16 cellular contexts compared by ENCODE assay signal in genomic region chr17:46043606-46044005, GRCh38. TPM values are rescaled to one million over a fixed set of nuclear protein-coding genes. Genes with fewer than 3 reads are reported as not detected.
A peak's percentile ranks its signal among the peaks of the same experiment; 100 is the strongest.
DNase-seq lines count a peak whose midpoint lies in the region; ATAC-seq and TF ChIP-seq lines count a peak whose summit lies in the region.
"Had no signal": no experiment of that assay in that cellular context is flagged by ENCODE, and none has a peak within 500 bp of the region (broad histone marks: within the 10 kb centered on the region; RNA-seq: fewer than 3 reads in every experiment).

No MANE protein-coding gene starts in this region.

- CTCF ChIA-PET in WTC11 (lab: Charles Lee) (interaction anchor here (0.6 to 2.6 kb wide), 30 partner anchors 9 to 189 kb away, joined by 3 to 40 read pairs (median 6); partner anchors contain the start of gene KANSL1), HEK293T (lab: Yijun Ruan, JAX) (interaction anchor here (0.6 to 1.6 kb wide), 8 partner anchors 8 to 169 kb away, joined by 3 to 13 read pairs (median 4); no protein-coding TSS in a partner anchor)

- peaks cover 58% of the 10 kb centered on the region for H3K36me3 Mint-ChIP-seq in WTC11
- peaks cover 6 to 30% (median 13%) of the 10 kb centered on the region in 3 donors for H3K36me3 Mint-ChIP-seq in immature natural killer cell

- H3K27me3 ChIP-seq in skeletal muscle tissue (ENCODE audit: control insufficient read depth in 3 of 3, insufficient read depth in 3 of 3, low read length in 3 of 3) = no peaks in the 10 kb centered on the region
- H3K27me3 ChIP-seq: cardiac muscle cell, MG63 had no signal

- no peaks in the 10 kb centered on the region for H3K27me3 Mint-ChIP-seq in WTC11 (ENCODE audit: low read depth)
- H3K27me3 Mint-ChIP-seq in immature natural killer cell (ENCODE audit: low read depth in 3 of 3) = peaks cover 0 to 9% (median 4%) of the 10 kb centered on the region in 3 donors
- H3K27me3 Mint-ChIP-seq: CD4-positive, alpha-beta T cell had no signal

- peaks cover 8 to 20% (median 12%) of the 10 kb centered on the region in 3 donors for H3K36me3 ChIP-seq in skeletal muscle tissue (ENCODE audit: control insufficient read depth in 3 of 3, insufficient read depth in 3 of 3, low read length in 3 of 3)

- H3K9ac ChIP-seq in skeletal muscle tissue (ENCODE audit: low read depth in 1 of 3, low read length in 3 of 3) = no peak overlapping the region

- peaks cover 26 to 32% (median 30%) of the 10 kb centered on the region in 3 donors for H3K4me1 ChIP-seq in skeletal muscle tissue (ENCODE audit: control insufficient read depth in 3 of 3, insufficient read depth in 3 of 3, low read length in 3 of 3)

- POLR2A ChIA-PET in WTC11 (lab: Charles Lee) = interaction anchor here (0.7 to 0.9 kb wide), 2 partner anchors 15 to 672 kb away, joined by 3 to 4 read pairs; no protein-coding TSS in a partner anchor
- POLR2A ChIA-PET in HEK293T (lab: Yijun Ruan, JAX) = interaction anchor here (2.6 kb wide), 1 partner anchor 149 kb away, joined by 8 read pairs; the partner anchor contains the start of gene KANSL1

- H3K4me3 Mint-ChIP-seq in WTC11 (no peak overlapping the region), immature natural killer cell (no peak overlapping the region)
- H3K4me3 Mint-ChIP-seq: CD4-positive, alpha-beta T cell had no signal

- no peaks in the 10 kb centered on the region for H3K9me3 ChIP-seq in skeletal muscle tissue (ENCODE audit: control insufficient read depth in 3 of 3, low read length in 3 of 3)
- H3K9me3 ChIP-seq: MG63 had no signal

- peaks cover 11% of the 10 kb centered on the region for H3K4me1 Mint-ChIP-seq in WTC11
- peaks cover 4 to 30% of the 10 kb centered on the region in 2 donors for H3K4me1 Mint-ChIP-seq in immature natural killer cell

- H3K27ac Mint-ChIP-seq in WTC11 = peak overlapping the region; percentile 70
- H3K27ac Mint-ChIP-seq in immature natural killer cell = peak overlapping the region; percentile 23 to 81 (median 67)

- peak; percentile 71 for DNase-seq in DMS79 (lab: John Stamatoyannopoulos, UW)
- no peak for DNase-seq in WTC11 (ENCODE audit: low spot score)
- no peak for DNase-seq in immature natural killer cell
- no peak for DNase-seq in HEK293T (ENCODE audit: extremely low spot score)
- DNase-seq in activated CD4-positive, alpha-beta T cell treated with anti-CD3 and anti-CD28 coated beads, Interleukin-2, amount 50 U/mL, for 1 hour = no peak
- DNase-seq: activated gamma-delta T cell had no signal

- peak overlapping the region; percentile 26 for H3K27ac ChIP-seq in skeletal muscle tissue (ENCODE audit: low read depth, low read length)
- H3K27ac ChIP-seq: cardiac muscle cell had no signal

- H3K9me3 Mint-ChIP-seq in WTC11 (no peaks in the 10 kb centered on the region), immature natural killer cell (no peaks in the 10 kb centered on the region)
- H3K9me3 Mint-ChIP-seq: CD4-positive, alpha-beta T cell had no signal

- ATAC-seq in WTC11 (no peak), GM21723 (IDR thresholded peaks at IDR 0.05; ENCODE audit: unreplicated experiment) (no peak), GM19452 (IDR thresholded peaks at IDR 0.05; ENCODE audit: unreplicated experiment) (no peak)

- H3K4me3 ChIP-seq in skeletal muscle tissue (ENCODE audit: low read length in 3 of 3) = no peak overlapping the region
- H3K4me3 ChIP-seq: cardiac muscle cell, lung, MG63 had no signal

- TF ChIP-seq CTCF in WTC11 (IDR thresholded peaks at IDR 0.05) = no peak

TF ChIP-seq in WTC11, 78 proteins besides CTCF, POLR2A, EP300 and RAD21 (continues in another document):
- TF ChIP-seq FOXP1 (CRISPR knock-in tag; IDR thresholded peaks at IDR 0.05; ENCODE audit: borderline replicate concordance) = no peak
- TF ChIP-seq ZSCAN18 (CRISPR knock-in tag; IDR thresholded peaks at IDR 0.05) = no peak
- TF ChIP-seq ATF3 (CRISPR knock-in tag; conservative IDR thresholded peaks at IDR 0.05) = no peak
- no peak for TF ChIP-seq ZNF425 (CRISPR knock-in tag; conservative IDR thresholded peaks at IDR 0.05)
- TF ChIP-seq NFYB (CRISPR knock-in tag; conservative IDR thresholded peaks at IDR 0.05; ENCODE audit: low read depth) = no peak

TF ChIP-seq in HEK293T, 16 proteins besides CTCF, POLR2A, EP300 and RAD21:
- TF ChIP-seq LEF1 (IDR thresholded peaks at IDR 0.05; ENCODE audit: borderline replicate concordance) (no peak), L3MBTL2 (conservative IDR thresholded peaks at IDR 0.05) (no peak), FOXK2 (IDR thresholded peaks at IDR 0.05) (no peak), NFRKB (IDR thresholded peaks at IDR 0.05) (no peak), SP1 (IDR thresholded peaks at IDR 0.05) (no peak), ZNF384 (IDR thresholded peaks at IDR 0.05) (no peak), SUZ12 (IDR thresholded peaks at IDR 0.05) (no peak), FOXM1 (IDR thresholded peaks at IDR 0.05; ENCODE audit: borderline replicate concordance) (no peak), TARDBP (IDR thresholded peaks at IDR 0.05) (no peak), ELF4 (IDR thresholded peaks at IDR 0.05) (no peak), ARNT (IDR thresholded peaks at IDR 0.05) (no peak), HDGF (IDR thresholded peaks at IDR 0.05; ENCODE audit: borderline replicate concordance) (no peak)

RNA-seq across cellular contexts. Expression of gene STH, which starts 44.6 kb away (rescaled TPM):
- not detected in 3 replicates for total RNA-seq in WTC11 (2021)
- polyA plus RNA-seq in immature natural killer cell = not detected
- not detected for total RNA-seq in skeletal muscle tissue
- total RNA-seq: cardiac muscle cell; CD4-positive, alpha-beta T cell; H4; lung; OCI-LY7; pulmonary artery endothelial cell had no signal
- polyA plus RNA-seq: cardiac muscle cell, lung had no signal
